ENCODE assay signal across 17 cellular contexts in the genomic region with DNA sequence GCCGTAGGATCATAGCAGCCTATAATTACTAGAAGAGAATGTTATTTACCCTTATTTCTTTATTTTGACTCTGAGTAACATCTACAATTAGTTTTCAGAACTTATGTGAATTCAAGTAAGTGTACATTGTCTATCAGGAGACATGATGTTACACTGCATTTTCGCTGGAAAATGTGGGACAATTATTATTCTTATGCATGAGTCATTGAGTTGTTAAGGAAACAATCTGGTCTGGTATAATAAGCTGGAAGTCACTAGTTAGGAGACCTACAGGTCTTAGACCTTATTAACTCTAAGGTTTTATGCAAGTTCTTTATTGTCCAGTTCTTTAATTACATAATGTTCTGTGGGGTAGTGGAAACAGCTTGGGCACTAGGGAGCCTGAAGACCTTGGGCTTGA. TPM values are rescaled to one million over a fixed set of nuclear protein-coding genes. Genes with fewer than 3 reads are reported as not detected.
A peak's percentile ranks its signal among the peaks of the same experiment; 100 is the strongest.
DNase-seq lines count a peak whose midpoint lies in the region; ATAC-seq, FAIRE-seq and TF ChIP-seq lines count a peak whose summit lies in the region.
"Had no signal": no experiment of that assay in that cellular context is flagged by ENCODE, and none has a peak within 500 bp of the region (broad histone marks: within the 10 kb centered on the region; RNA-seq: fewer than 3 reads in every experiment).

No MANE protein-coding gene starts in this region.

- H3K36me3 ChIP-seq in skeletal muscle tissue (ENCODE audit: control insufficient read depth in 3 of 3, insufficient read depth in 3 of 3, low read length in 3 of 3), result no peaks in the 10 kb centered on the region
- H3K36me3 ChIP-seq: esophagus muscularis mucosa, transverse colon had no signal

- no peak overlapping the region for H3K9ac ChIP-seq in skeletal muscle tissue (ENCODE audit: low read depth in 1 of 3, low read length in 3 of 3)

- ATAC-seq in SK-N-SH treated with all-trans-retinoic acid at 6 μM for 48 hours, result peak; percentile 27
- no peak for ATAC-seq in HG02981 (IDR thresholded peaks at IDR 0.05; ENCODE audit: unreplicated experiment)
- ATAC-seq: naive thymus-derived CD8-positive, alpha-beta T cell had no signal

- no peak overlapping the region for H3K4me3 ChIP-seq in fibroblast of the aortic adventitia (ENCODE audit: low read depth, low read length)
- H3K4me3 ChIP-seq in skeletal muscle tissue (ENCODE audit: low read length in 3 of 3), result no peak overlapping the region
- H3K4me3 ChIP-seq: esophagus muscularis mucosa, transverse colon had no signal

- no peak for FAIRE-seq in GM12891 (lab: Jason Lieb, UNC)

- DNase-seq in NCI-H2227 treated with DMSO at 0.1 percent for 48 hours (lab: John Stamatoyannopoulos, UW) (peak; percentile 19), NCI-H2227 (lab: John Stamatoyannopoulos, UW; ENCODE audit: unreplicated experiment) (no peak), fibroblast of the aortic adventitia (ENCODE audit: low read depth) (peak; percentile 50), GM12891 (ENCODE audit: insufficient read length, low spot score) (no peak), T-helper 2 cell (no peak)
- DNase-seq: activated CD4-positive, alpha-beta T cell treated with anti-CD3 and anti-CD28 coated beads, Interleukin-2, amount 50 U/mL, for 4 hours; activated effector memory CD4-positive, alpha-beta T cell treated with anti-CD3 and anti-CD28 coated beads, Interleukin-2, amount 50 U/mL, for 16 hours; DMS53; kidney glomerular epithelial cell; naive thymus-derived CD8-positive, alpha-beta T cell; NCI-H187; transverse colon had no signal

- TF ChIP-seq POLR2A in GM12891 (IDR thresholded peaks at IDR 0.05; ENCODE audit: low read depth, low read length), result no peak

- H3K27ac ChIP-seq in skeletal muscle tissue (ENCODE audit: low read depth, low read length), result peak overlapping the region; percentile 26
- H3K27ac ChIP-seq: 22Rv1 had no signal

- no peaks in the 10 kb centered on the region for H3K9me3 ChIP-seq in skeletal muscle tissue (ENCODE audit: control insufficient read depth in 3 of 3, low read length in 3 of 3)
- H3K9me3 ChIP-seq: esophagus muscularis mucosa, transverse colon had no signal

- H3K27me3 ChIP-seq in skeletal muscle tissue (ENCODE audit: control insufficient read depth in 3 of 3, insufficient read depth in 3 of 3, low read length in 3 of 3), result no peaks in the 10 kb centered on the region
- H3K27me3 ChIP-seq: esophagus muscularis mucosa, transverse colon had no signal

- TF ChIP-seq CTCF in fibroblast of the aortic adventitia (IDR thresholded peaks at IDR 0.05; ENCODE audit: insufficient read depth, low read length), result no peak

- peaks cover 56 to 69% (median 65%) of the 10 kb centered on the region in 3 donors for H3K4me1 ChIP-seq in skeletal muscle tissue (ENCODE audit: control insufficient read depth in 3 of 3, insufficient read depth in 3 of 3, low read length in 3 of 3)

TF ChIP-seq in SK-N-SH treated with all-trans-retinoic acid at 6 μM for 48 hours, 23 proteins besides CTCF, POLR2A, EP300 and RAD21:
- TF ChIP-seq ZNF8 (CRISPR knock-in tag; IDR thresholded peaks at IDR 0.05) (no peak), ARNTL (CRISPR knock-in tag; IDR thresholded peaks at IDR 0.05; ENCODE audit: borderline replicate concordance, low read depth) (no peak), ZNF70 (CRISPR knock-in tag; IDR thresholded peaks at IDR 0.05) (no peak), GLIS3 (CRISPR knock-in tag; IDR thresholded peaks at IDR 0.05) (no peak)

TF ChIP-seq in GM12891, 5 proteins besides CTCF, POLR2A, EP300 and RAD21:
- no peak for TF ChIP-seq SPI1 (IDR thresholded peaks at IDR 0.05; ENCODE audit: low read depth, low read length)
- TF ChIP-seq TAF1 (IDR thresholded peaks at IDR 0.05; ENCODE audit: low read depth, low read length), result no peak
- no peak for TF ChIP-seq PAX5 (IDR thresholded peaks at IDR 0.05; ENCODE audit: insufficient read depth, low read length, severe bottlenecking)
- TF ChIP-seq POU2F2 (IDR thresholded peaks at IDR 0.05; ENCODE audit: low read depth, low read length), result no peak
- no peak for TF ChIP-seq POLR2AphosphoS5 (IDR thresholded peaks at IDR 0.05; ENCODE audit: low read depth, low read length)

RNA-seq across cellular contexts. Expression of a gene that starts 5.8 kb away (rescaled TPM):
- total RNA-seq in fibroblast of the aortic adventitia (ENCODE audit: low replicate concordance), result 210 and 398 TPM in 2 replicates
- 72.0 TPM for total RNA-seq in skeletal muscle tissue
- polyA plus RNA-seq in GM12891 (2012; ENCODE audit: low read depth, missing spikeins), result 50.7 TPM

Comparison
In these comparisons a context has a peak if more than half of its experiments do, and no peak if none do; other contexts are left out.
1. DNase-seq: peak in NCI-H2227 treated with DMSO at 0.1 percent for 48 hours (single experiment) and fibroblast of the aortic adventitia (single experiment); none in NCI-H2227 (single experiment), GM12891 (single experiment) and T-helper 2 cell (0 of 5).